In genomic region chr19:16896098-16896912, GRCh38 we compare ENCODE assay signal across 8 cellular contexts. TPM values are rescaled to one million over a fixed set of nuclear protein-coding genes. Genes with fewer than 3 reads are reported as not detected.
A peak's percentile ranks its signal among the peaks of the same experiment; 100 is the strongest.
DNase-seq lines count a peak whose midpoint lies in the region; ATAC-seq and TF ChIP-seq lines count a peak whose summit lies in the region.

No MANE protein-coding gene starts in this region.

- peak overlapping the region in 2 of 3 donors; percentile 33 to 53 for H3K27ac ChIP-seq in thyroid gland

- H3K27me3 ChIP-seq in BE2C: no peaks in the 10 kb centered on the region
- H3K27me3 ChIP-seq in thyroid gland: no peaks in the 10 kb centered on the region

- in situ Hi-C loops in ACHN (cut with HindIII; ENCODE audit: low pct_ligation_motif_present, low pct_unique_long_range_greater_than_20kb, low sequenced_read_pairs): no loop called here

- H3K36me3 ChIP-seq in BE2C (no peaks in the 10 kb centered on the region), thyroid gland (no peaks in the 10 kb centered on the region)

- H3K27ac Mint-ChIP-seq in activated naive CD8-positive, alpha-beta T cell: no peak overlapping the region

- TF ChIP-seq CTCF in BE2C (IDR thresholded peaks at IDR 0.05; ENCODE audit: low read depth, low read length) (no peak), thyroid gland (IDR thresholded peaks at IDR 0.05) (no peak)

- H3K9me3 Mint-ChIP-seq in activated naive CD8-positive, alpha-beta T cell (ENCODE audit: low read depth): no peaks in the 10 kb centered on the region

- H3K4me1 ChIP-seq in BE2C (peaks cover 6% of the 10 kb centered on the region; the same call in 1 of the 2 replicates), thyroid gland (peaks cover 0 to 7% of the 10 kb centered on the region in 2 donors)

- 3 to 4% methylated on average over 12 to 22 of the region's 58 CpGs for WGBS in thyroid gland, 2 donors

- no peak for TF ChIP-seq POLR2A in thyroid gland (IDR thresholded peaks at IDR 0.05)

- peak; percentile 1 for ATAC-seq in HG02588 (IDR thresholded peaks at IDR 0.05; ENCODE audit: unreplicated experiment)

- no peak for DNase-seq in BE2C
- peak; percentile 72 for DNase-seq in islet precursor cell
- no peak for DNase-seq in thyroid gland
- DNase-seq in COLO829 (ENCODE audit: low spot score): no peak
- no peak for DNase-seq in stimulated activated CD4-positive, alpha-beta T cell treated with anti-CD3 and anti-CD28 coated beads, Interleukin-4, amount 100 ng/mL, for 4 hours
- DNase-seq in ACHN: no peak

- peaks cover 39% of the 10 kb centered on the region for H3K4me1 Mint-ChIP-seq in activated naive CD8-positive, alpha-beta T cell (ENCODE audit: low read depth)

- intact Hi-C loops in thyroid gland (cut with DNase I): no loop called here

- H3K9me3 ChIP-seq in BE2C: no peaks in the 10 kb centered on the region
- H3K9me3 ChIP-seq in thyroid gland: no peaks in the 10 kb centered on the region

- H3K4me3 ChIP-seq in BE2C (ENCODE audit: low read depth, low read length) (peak overlapping the region; percentile 39), thyroid gland (replicated peaks in 1 of 3) (peak overlapping the region in 1 of 3 donors; percentile 34)

- H3K36me3 Mint-ChIP-seq in activated naive CD8-positive, alpha-beta T cell: no peaks in the 10 kb centered on the region

- H3K4me3 Mint-ChIP-seq in activated naive CD8-positive, alpha-beta T cell: peak overlapping the region; percentile 60

- H3K27me3 Mint-ChIP-seq in activated naive CD8-positive, alpha-beta T cell: no peaks in the 10 kb centered on the region

RNA-seq across cellular contexts. Expression of gene F2RL3, which starts 7.5 kb away (rescaled TPM):
- polyA plus RNA-seq in BE2C (2012; ENCODE audit: insufficient read depth, insufficient read length, low read depth): 0.99 TPM
- 10 to 100 TPM in 3 of 4 donors, 1 to 10 TPM in 1; 9.9 to 44.2 (median 12.6) TPM for total RNA-seq in thyroid gland
